Comparison of ENCODE assay signal across 11 cellular contexts in genomic region chr5:138663009-138663408, GRCh38.
DNase-seq lines count a peak whose midpoint lies in the region; ATAC-seq, FAIRE-seq and TF ChIP-seq lines count a peak whose summit lies in the region.
"Had no signal": no experiment of that assay in that cellular context is flagged by ENCODE, and none has a peak within 500 bp of the region (broad histone marks: within the 10 kb centered on the region; RNA-seq: fewer than 3 reads in every experiment).

No MANE protein-coding gene starts in this region.

- no peak for FAIRE-seq in H54 (lab: Jason Lieb, UNC)

- no peak for TF ChIP-seq POLR2A in H54 (IDR thresholded peaks at IDR 0.05; ENCODE audit: low read depth, low read length)

- H3K4me3 Mint-ChIP-seq in activated CD4-positive, alpha-beta T cell treated with anti-CD3 and anti-CD28 coated beads, Interleukin-2, amount 10 ng/mL, durations not matched to agents 24 days and 14 days = no peak overlapping the region
- peak overlapping the region; percentile 8 to 88 (median 75) for H3K4me3 Mint-ChIP-seq in naive B cell
- H3K4me3 Mint-ChIP-seq: nephron; T-helper 1 cell treated with Interleukin-12 subunit alpha and Interleukin-12 subunit beta and Interleukin-4 antibody, amounts not matched to agents 30 μg/mL and 1 μg/mL, for 36 hours had no signal

- intact Hi-C loops in activated CD4-positive, alpha-beta T cell treated with anti-CD3 and anti-CD28 coated beads, Interleukin-2, amount 10 ng/mL, durations not matched to agents 24 days and 14 days (cut with micrococcal nuclease) = no loop called here

- no peaks in the 10 kb centered on the region for H3K9me3 Mint-ChIP-seq in activated CD4-positive, alpha-beta T cell treated with anti-CD3 and anti-CD28 coated beads, Interleukin-2, amount 10 ng/mL, durations not matched to agents 24 days and 14 days
- H3K9me3 Mint-ChIP-seq in naive B cell = peaks cover 0 to 6% (median 1%) of the 10 kb centered on the region in 7 donors
- H3K9me3 Mint-ChIP-seq: nephron; T-helper 1 cell treated with Interleukin-12 subunit alpha and Interleukin-12 subunit beta and Interleukin-4 antibody, amounts not matched to agents 30 μg/mL and 1 μg/mL, for 36 hours had no signal

- no peak overlapping the region for H3K4me3 ChIP-seq in MG63
- H3K4me3 ChIP-seq: gastrocnemius medialis had no signal

- H3K9me3 ChIP-seq in MG63 = no peaks in the 10 kb centered on the region
- H3K9me3 ChIP-seq: gastrocnemius medialis had no signal

- H3K27ac Mint-ChIP-seq in activated CD4-positive, alpha-beta T cell treated with anti-CD3 and anti-CD28 coated beads, Interleukin-2, amount 10 ng/mL, durations not matched to agents 24 days and 14 days = no peak overlapping the region
- H3K27ac Mint-ChIP-seq in naive B cell = peak overlapping the region; percentile 8 to 96 (median 91)
- H3K27ac Mint-ChIP-seq: T-helper 1 cell treated with Interleukin-12 subunit alpha and Interleukin-12 subunit beta and Interleukin-4 antibody, amounts not matched to agents 30 μg/mL and 1 μg/mL, for 36 hours had no signal

- H3K36me3 Mint-ChIP-seq in activated CD4-positive, alpha-beta T cell treated with anti-CD3 and anti-CD28 coated beads, Interleukin-2, amount 10 ng/mL, durations not matched to agents 24 days and 14 days (ENCODE audit: low read depth) = peaks cover 1% of the 10 kb centered on the region
- H3K36me3 Mint-ChIP-seq in naive B cell = no peaks in the 10 kb centered on the region

- ATAC-seq in naive B cell (ENCODE audit: low read depth in 2 of 2) = peak; percentile 93 to 97
- ATAC-seq in GM18861 (IDR thresholded peaks at IDR 0.05; ENCODE audit: unreplicated experiment) = no peak
- no peak for ATAC-seq in HG03342 (IDR thresholded peaks at IDR 0.05; ENCODE audit: unreplicated experiment)

- DNase-seq in EL (peak; percentile 44), MG63 (peak; percentile 36), naive B cell (peak; percentile 82), NCI-H187 (lab: John Stamatoyannopoulos, UW) (no peak), H54 (ENCODE audit: insufficient read length, low spot score) (no peak)
- DNase-seq in activated CD4-positive, alpha-beta T cell treated with anti-CD3 and anti-CD28 coated beads, Interleukin-2, amount 10 ng/mL, durations not matched to agents 24 days and 14 days = peak; percentile 60
- DNase-seq: gastrocnemius medialis had no signal

- H3K4me1 Mint-ChIP-seq in activated CD4-positive, alpha-beta T cell treated with anti-CD3 and anti-CD28 coated beads, Interleukin-2, amount 10 ng/mL, durations not matched to agents 24 days and 14 days = peaks cover 10% of the 10 kb centered on the region
- H3K4me1 Mint-ChIP-seq in naive B cell = peaks cover 23 to 46% (median 41%) of the 10 kb centered on the region in 3 donors

- H3K27me3 ChIP-seq in MG63 = no peaks in the 10 kb centered on the region
- H3K27me3 ChIP-seq: gastrocnemius medialis had no signal

- peaks cover 84% of the 10 kb centered on the region for H3K27me3 Mint-ChIP-seq in activated CD4-positive, alpha-beta T cell treated with anti-CD3 and anti-CD28 coated beads, Interleukin-2, amount 10 ng/mL, durations not matched to agents 24 days and 14 days
- H3K27me3 Mint-ChIP-seq in naive B cell = peaks cover 31 to 34% (median 32%) of the 10 kb centered on the region in 3 donors

- H3K36me3 ChIP-seq in MG63 = no peaks in the 10 kb centered on the region
- H3K36me3 ChIP-seq: gastrocnemius medialis had no signal

Comparison
In these comparisons a context has a peak if more than half of its experiments do, and no peak if none do; other contexts are left out.
1. DNase-seq: peak in EL (single experiment), MG63 (single experiment), activated CD4-positive, alpha-beta T cell treated with anti-CD3 and anti-CD28 coated beads, Interleukin-2, amount 10 ng/mL, durations not matched to agents 24 days and 14 days (single experiment) and naive B cell (single experiment); none in NCI-H187 (0 of 2) and H54 (single experiment).
2. ATAC-seq: peak in naive B cell (2 of 2); none in GM18861 (single experiment) and HG03342 (single experiment).